17 cellular contexts compared by ENCODE assay signal in genomic region chr5:170471551-170472212, GRCh38. TPM values are rescaled to one million over a fixed set of nuclear protein-coding genes. Genes with fewer than 3 reads are reported as not detected.
"Had no signal": no experiment of that assay in that cellular context is flagged by ENCODE, and none has a peak within 500 bp of the region (broad histone marks: within the 10 kb centered on the region; RNA-seq: fewer than 3 reads in every experiment).

No MANE protein-coding gene starts in this region.

- H3K4me3 ChIP-seq: coronary artery, left ventricle myocardium inferior, tibial nerve, uterus had no signal

- H3K36me3 ChIP-seq: left ventricle myocardium inferior, tibial nerve, uterus had no signal

- H3K4me1 ChIP-seq: left ventricle myocardium inferior, tibial nerve, uterus had no signal

- DNase-seq: activated CD4-positive, alpha-beta T cell treated with anti-CD3 and anti-CD28 coated beads for 4 hours; activated gamma-delta T cell treated with Interleukin-2 at 50 U/mL for 16 hours; activated naive CD8-positive, alpha-beta T cell treated with anti-CD3 and anti-CD28 coated beads for 36 hours; central memory CD4-positive, alpha-beta T cell; hippocampal formation; left ventricle myocardium inferior; naive thymus-derived CD8-positive, alpha-beta T cell; small intestine; stimulated activated CD4-positive, alpha-beta T cell treated with anti-CD3 and anti-CD28 coated beads, Interleukin-4, amount 100 ng/mL, for 4 hours; stimulated activated CD8-positive, alpha-beta memory T cell treated with anti-CD3 and anti-CD28 coated beads, Interleukin-4, amount 100 ng/mL, for 48 hours; stimulated activated naive CD4-positive, alpha-beta T cell treated with Interleukin-2 at 50 U/mL for 16 hours; substantia nigra; uterus had no signal

- H3K9me3 ChIP-seq: uterus had no signal

- H3K27ac ChIP-seq: coronary artery, left ventricle myocardium inferior, tibial nerve, uterus had no signal

- H3K27me3 ChIP-seq: tibial nerve, uterus had no signal

- ATAC-seq: esophagus mucosa; naive thymus-derived CD8-positive, alpha-beta T cell had no signal

RNA-seq across cellular contexts. Expression of gene KCNIP1, which starts 32.1 kb away (rescaled TPM):
- total RNA-seq: activated naive CD8-positive, alpha-beta T cell treated with anti-CD3 and anti-CD28 coated beads for 36 hours; esophagus mucosa; naive thymus-derived CD8-positive, alpha-beta T cell had no signal
- polyA plus RNA-seq: keratinocyte; naive thymus-derived CD8-positive, alpha-beta T cell had no signal
